In the genomic region with DNA sequence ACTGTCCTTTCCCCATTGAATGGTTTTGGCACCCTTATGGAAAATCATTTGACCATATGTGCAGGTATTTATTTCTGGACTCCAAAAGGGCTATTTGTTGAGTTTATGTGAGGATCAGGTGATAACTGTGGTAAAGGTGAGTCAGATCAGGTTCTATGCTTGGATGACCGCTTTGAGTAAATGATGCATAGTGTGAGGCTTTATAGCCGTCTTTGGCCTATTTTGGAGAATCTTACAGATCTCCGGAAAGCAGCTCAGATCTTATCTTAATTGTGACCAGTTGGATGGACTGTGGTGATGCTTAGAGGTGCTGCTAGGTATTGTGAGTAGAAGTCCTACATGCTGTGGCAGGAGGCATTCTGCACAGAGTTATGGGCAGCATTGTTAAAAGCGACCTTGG, we compare ENCODE assay signal across 12 cellular contexts.
DNase-seq lines count a peak whose midpoint lies in the region; ATAC-seq lines count a peak whose summit lies in the region.
"Had no signal": no experiment of that assay in that cellular context is flagged by ENCODE, and none has a peak within 500 bp of the region (broad histone marks: within the 10 kb centered on the region; RNA-seq: fewer than 3 reads in every experiment).

No MANE protein-coding gene starts in this region.

- intact Hi-C loops in activated T-helper 1 cell treated with anti-CD3 and anti-CD28 coated beads, Interleukin-12 subunit alpha, Interleukin-12 subunit beta, Interleukin-2, Interleukin-4 antibody, amounts not matched to agents 30 ng/mL and 10 ng/mL and 1 ng/mL, durations not matched to agents 14 hours and 24 hours and 36 hours (cut with micrococcal nuclease), result no loop called here

- peaks cover 6 to 15% (median 13%) of the 10 kb centered on the region in 6 donors for H3K9me3 Mint-ChIP-seq in immature natural killer cell
- H3K9me3 Mint-ChIP-seq in activated T-helper 1 cell treated with anti-CD3 and anti-CD28 coated beads, Interleukin-12 subunit alpha, Interleukin-12 subunit beta, Interleukin-2, Interleukin-4 antibody, amounts not matched to agents 30 ng/mL and 10 ng/mL and 1 ng/mL, durations not matched to agents 14 hours and 24 hours and 36 hours, result peaks cover 29% of the 10 kb centered on the region

- peak; percentile 74 for ATAC-seq in GM18520 (IDR thresholded peaks at IDR 0.05; ENCODE audit: unreplicated experiment)
- peak; percentile 92 for ATAC-seq in GM21786 (IDR thresholded peaks at IDR 0.05; ENCODE audit: unreplicated experiment)
- ATAC-seq in HG03196 (IDR thresholded peaks at IDR 0.05; ENCODE audit: unreplicated experiment), result peak; percentile 81
- ATAC-seq: activated T-cell treated with anti-CD3 and anti-CD28 coated beads, Interleukin-2, amount 50 U/mL, for 4 hours; K562 had no signal

- DNase-seq in kidney tubule cell (ENCODE audit: low spot score), result peak; percentile 64
- DNase-seq in NCI-H82 treated with DMSO at 0.1 percent for 48 hours (lab: John Stamatoyannopoulos, UW; ENCODE audit: unreplicated experiment), result no peak
- DNase-seq in immature natural killer cell, result no peak
- no peak for DNase-seq in activated CD4-positive, alpha-beta T cell treated with anti-CD3 and anti-CD28 coated beads, Interleukin-2, amount 50 U/mL, for 48 hours
- DNase-seq in activated T-helper 1 cell treated with anti-CD3 and anti-CD28 coated beads, Interleukin-12 subunit alpha, Interleukin-12 subunit beta, Interleukin-2, Interleukin-4 antibody, amounts not matched to agents 30 ng/mL and 10 ng/mL and 1 ng/mL, durations not matched to agents 14 hours and 24 hours and 36 hours (ENCODE audit: low spot score), result no peak
- DNase-seq: activated T-cell treated with anti-CD3 and anti-CD28 coated beads, Interleukin-2, amount 50 U/mL, for 4 hours; NCI-H146; substantia nigra had no signal

- peaks cover 13 to 14% (median 14%) of the 10 kb centered on the region in 3 donors for H3K36me3 Mint-ChIP-seq in immature natural killer cell
- peaks cover 14% of the 10 kb centered on the region for H3K36me3 Mint-ChIP-seq in activated T-helper 1 cell treated with anti-CD3 and anti-CD28 coated beads, Interleukin-12 subunit alpha, Interleukin-12 subunit beta, Interleukin-2, Interleukin-4 antibody, amounts not matched to agents 30 ng/mL and 10 ng/mL and 1 ng/mL, durations not matched to agents 14 hours and 24 hours and 36 hours (ENCODE audit: low read depth)

- no peaks in the 10 kb centered on the region for H3K27me3 Mint-ChIP-seq in immature natural killer cell (ENCODE audit: low read depth in 3 of 3)
- peaks cover 2% of the 10 kb centered on the region for H3K27me3 Mint-ChIP-seq in activated T-helper 1 cell treated with anti-CD3 and anti-CD28 coated beads, Interleukin-12 subunit alpha, Interleukin-12 subunit beta, Interleukin-2, Interleukin-4 antibody, amounts not matched to agents 30 ng/mL and 10 ng/mL and 1 ng/mL, durations not matched to agents 14 hours and 24 hours and 36 hours (ENCODE audit: insufficient read depth)

- no peak overlapping the region for H3K4me3 Mint-ChIP-seq in immature natural killer cell
- no peak overlapping the region for H3K4me3 Mint-ChIP-seq in activated T-helper 1 cell treated with anti-CD3 and anti-CD28 coated beads, Interleukin-12 subunit alpha, Interleukin-12 subunit beta, Interleukin-2, Interleukin-4 antibody, amounts not matched to agents 30 ng/mL and 10 ng/mL and 1 ng/mL, durations not matched to agents 14 hours and 24 hours and 36 hours
- H3K4me3 Mint-ChIP-seq: activated T-cell treated with anti-CD3 and anti-CD28 coated beads, Interleukin-2, amount 50 U/mL, for 4 hours had no signal

- H3K27ac Mint-ChIP-seq in immature natural killer cell, result no peak overlapping the region
- no peak overlapping the region for H3K27ac Mint-ChIP-seq in activated T-helper 1 cell treated with anti-CD3 and anti-CD28 coated beads, Interleukin-12 subunit alpha, Interleukin-12 subunit beta, Interleukin-2, Interleukin-4 antibody, amounts not matched to agents 30 ng/mL and 10 ng/mL and 1 ng/mL, durations not matched to agents 14 hours and 24 hours and 36 hours

- no peaks in the 10 kb centered on the region for H3K4me1 Mint-ChIP-seq in immature natural killer cell
- no peaks in the 10 kb centered on the region for H3K4me1 Mint-ChIP-seq in activated T-helper 1 cell treated with anti-CD3 and anti-CD28 coated beads, Interleukin-12 subunit alpha, Interleukin-12 subunit beta, Interleukin-2, Interleukin-4 antibody, amounts not matched to agents 30 ng/mL and 10 ng/mL and 1 ng/mL, durations not matched to agents 14 hours and 24 hours and 36 hours (ENCODE audit: low read depth)
